9 cellular contexts compared by ENCODE assay signal in the genomic region with DNA sequence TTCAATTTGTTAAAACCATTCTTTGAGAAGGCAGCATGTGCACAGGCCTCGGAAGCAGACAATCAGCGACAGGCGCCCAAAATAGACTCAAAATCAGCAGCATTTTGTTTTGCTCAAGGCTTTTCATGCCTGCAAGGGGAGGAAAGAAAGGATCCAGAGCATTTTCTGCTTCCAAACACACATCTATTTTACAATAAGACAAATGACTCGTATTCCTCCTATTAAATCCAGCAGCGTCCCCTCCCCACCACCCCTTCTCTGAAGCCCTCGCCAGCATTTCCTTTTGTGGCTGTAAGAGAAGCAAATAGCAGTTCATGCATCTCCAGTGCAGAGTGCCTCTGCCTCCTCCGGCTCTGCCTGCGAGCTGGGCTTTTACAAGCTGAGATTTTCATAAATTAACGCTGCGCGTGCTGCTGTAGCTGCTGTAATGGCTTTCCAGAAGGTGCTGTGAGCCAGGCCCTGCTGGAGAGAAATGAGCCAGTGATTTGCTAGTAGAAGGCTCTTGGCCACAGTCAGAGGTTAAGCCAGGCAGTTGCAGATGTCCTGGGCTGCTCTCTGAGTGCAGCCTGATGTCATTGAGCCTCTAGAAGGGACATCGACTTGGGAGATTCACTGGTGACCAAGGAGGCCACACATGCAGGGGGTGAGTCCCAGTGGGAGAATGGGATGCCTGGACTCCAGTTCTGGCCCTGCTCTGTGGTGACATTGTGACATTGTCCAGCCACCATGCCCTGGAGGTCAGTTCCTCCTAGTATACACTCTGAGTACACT.
DNase-seq lines count a peak whose midpoint lies in the region; ATAC-seq and TF ChIP-seq lines count a peak whose summit lies in the region.
"Had no signal": no experiment of that assay in that cellular context is flagged by ENCODE, and none has a peak within 500 bp of the region (broad histone marks: within the 10 kb centered on the region; RNA-seq: fewer than 3 reads in every experiment).

No MANE protein-coding gene starts in this region.

- peaks cover 2% of the 10 kb centered on the region for H3K27me3 Mint-ChIP-seq in HFFc6 (ENCODE audit: insufficient read depth)
- no peaks in the 10 kb centered on the region for H3K27me3 Mint-ChIP-seq in stimulated activated memory B cell treated with anti-CD40 and anti-IgM and Interleukin-4, amounts not matched to agents 10 μg/mL and 1 μg/mL and 100 μg/mL, for 72 hours
- H3K27me3 Mint-ChIP-seq in activated CD4-positive, alpha-beta T cell treated with anti-CD3 and anti-CD28 coated beads for 36 hours = no peaks in the 10 kb centered on the region

- POLR2A ChIA-PET in activated CD4-positive, alpha-beta T cell treated with anti-CD3 and anti-CD28 coated beads for 36 hours (lab: Charles Lee) = no interaction called here

- CTCF ChIA-PET in activated CD4-positive, alpha-beta T cell treated with anti-CD3 and anti-CD28 coated beads for 36 hours (lab: Charles Lee) = no interaction called here

- peak overlapping the region; percentile 81 for H3K27ac Mint-ChIP-seq in HFFc6
- no peak overlapping the region for H3K27ac Mint-ChIP-seq in stimulated activated memory B cell treated with anti-CD40 and anti-IgM and Interleukin-4, amounts not matched to agents 10 μg/mL and 1 μg/mL and 100 μg/mL, for 72 hours
- no peak overlapping the region for H3K27ac Mint-ChIP-seq in activated CD4-positive, alpha-beta T cell treated with anti-CD3 and anti-CD28 coated beads for 36 hours

- H3K4me1 Mint-ChIP-seq in HFFc6 (ENCODE audit: low read depth) = peaks cover 37% of the 10 kb centered on the region
- H3K4me1 Mint-ChIP-seq in stimulated activated memory B cell treated with anti-CD40 and anti-IgM and Interleukin-4, amounts not matched to agents 10 μg/mL and 1 μg/mL and 100 μg/mL, for 72 hours = no peaks in the 10 kb centered on the region
- H3K4me1 Mint-ChIP-seq in activated CD4-positive, alpha-beta T cell treated with anti-CD3 and anti-CD28 coated beads for 36 hours = no peaks in the 10 kb centered on the region

- intact Hi-C loops in activated CD4-positive, alpha-beta T cell treated with anti-CD3 and anti-CD28 coated beads for 36 hours (cut with DNase I, micrococcal nuclease) = no loop called here

- ATAC-seq in left lobe of liver (peak; percentile 58), GM21717 (IDR thresholded peaks at IDR 0.05; ENCODE audit: unreplicated experiment) (no peak)
- ATAC-seq in stimulated activated memory B cell treated with anti-CD40 and anti-IgM and Interleukin-4, amounts not matched to agents 10 μg/mL and 1 μg/mL and 100 μg/mL, for 72 hours = peak; percentile 4
- no peak for ATAC-seq in activated CD4-positive, alpha-beta T cell treated with anti-CD3 and anti-CD28 coated beads for 36 hours

- H3K4me3 Mint-ChIP-seq in HFFc6 = peak overlapping the region; percentile 72
- no peak overlapping the region for H3K4me3 Mint-ChIP-seq in stimulated activated memory B cell treated with anti-CD40 and anti-IgM and Interleukin-4, amounts not matched to agents 10 μg/mL and 1 μg/mL and 100 μg/mL, for 72 hours
- H3K4me3 Mint-ChIP-seq in activated CD4-positive, alpha-beta T cell treated with anti-CD3 and anti-CD28 coated beads for 36 hours = no peak overlapping the region

- H3K36me3 Mint-ChIP-seq in HFFc6 (ENCODE audit: low read depth) = no peaks in the 10 kb centered on the region
- no peaks in the 10 kb centered on the region for H3K36me3 Mint-ChIP-seq in stimulated activated memory B cell treated with anti-CD40 and anti-IgM and Interleukin-4, amounts not matched to agents 10 μg/mL and 1 μg/mL and 100 μg/mL, for 72 hours
- no peaks in the 10 kb centered on the region for H3K36me3 Mint-ChIP-seq in activated CD4-positive, alpha-beta T cell treated with anti-CD3 and anti-CD28 coated beads for 36 hours (ENCODE audit: low read depth)

- no peak for TF ChIP-seq CTCF in HFFc6 (IDR thresholded peaks at IDR 0.05)

- peak; percentile 28 for DNase-seq in HFFc6
- peak; percentile 74 for DNase-seq in cerebellar cortex (ENCODE audit: low spot score)
- peak; percentile 44 for DNase-seq in left lobe of liver (ENCODE audit: low spot score)
- no peak for DNase-seq in activated gamma-delta T cell (lab: John Stamatoyannopoulos, UW)
- no peak for DNase-seq in GOT3 (lab: John Stamatoyannopoulos, UW)
- no peak for DNase-seq in activated CD4-positive, alpha-beta T cell treated with anti-CD3 and anti-CD28 coated beads for 36 hours
- DNase-seq: NCI-H524 treated with DMSO at 0.1 percent for 48 hours had no signal

- H3K9me3 Mint-ChIP-seq in HFFc6 = no peaks in the 10 kb centered on the region; the same call in 1 of the 2 replicates
- no peaks in the 10 kb centered on the region for H3K9me3 Mint-ChIP-seq in stimulated activated memory B cell treated with anti-CD40 and anti-IgM and Interleukin-4, amounts not matched to agents 10 μg/mL and 1 μg/mL and 100 μg/mL, for 72 hours
- no peaks in the 10 kb centered on the region for H3K9me3 Mint-ChIP-seq in activated CD4-positive, alpha-beta T cell treated with anti-CD3 and anti-CD28 coated beads for 36 hours (ENCODE audit: low read depth)

Comparison
In these comparisons a context has a peak if more than half of its experiments do, and no peak if none do; other contexts are left out.
1. DNase-seq: peak in HFFc6 (single experiment), cerebellar cortex (single experiment) and left lobe of liver (single experiment); none in activated gamma-delta T cell (single experiment), GOT3 (single experiment) and activated CD4-positive, alpha-beta T cell treated with anti-CD3 and anti-CD28 coated beads for 36 hours (single experiment).
2. ATAC-seq: peak in left lobe of liver (single experiment) and stimulated activated memory B cell treated with anti-CD40 and anti-IgM and Interleukin-4, amounts not matched to agents 10 μg/mL and 1 μg/mL and 100 μg/mL, for 72 hours (single experiment); none in GM21717 (single experiment) and activated CD4-positive, alpha-beta T cell treated with anti-CD3 and anti-CD28 coated beads for 36 hours (single experiment).